Comparison of ENCODE assay signal across 12 cellular contexts in the genomic region with DNA sequence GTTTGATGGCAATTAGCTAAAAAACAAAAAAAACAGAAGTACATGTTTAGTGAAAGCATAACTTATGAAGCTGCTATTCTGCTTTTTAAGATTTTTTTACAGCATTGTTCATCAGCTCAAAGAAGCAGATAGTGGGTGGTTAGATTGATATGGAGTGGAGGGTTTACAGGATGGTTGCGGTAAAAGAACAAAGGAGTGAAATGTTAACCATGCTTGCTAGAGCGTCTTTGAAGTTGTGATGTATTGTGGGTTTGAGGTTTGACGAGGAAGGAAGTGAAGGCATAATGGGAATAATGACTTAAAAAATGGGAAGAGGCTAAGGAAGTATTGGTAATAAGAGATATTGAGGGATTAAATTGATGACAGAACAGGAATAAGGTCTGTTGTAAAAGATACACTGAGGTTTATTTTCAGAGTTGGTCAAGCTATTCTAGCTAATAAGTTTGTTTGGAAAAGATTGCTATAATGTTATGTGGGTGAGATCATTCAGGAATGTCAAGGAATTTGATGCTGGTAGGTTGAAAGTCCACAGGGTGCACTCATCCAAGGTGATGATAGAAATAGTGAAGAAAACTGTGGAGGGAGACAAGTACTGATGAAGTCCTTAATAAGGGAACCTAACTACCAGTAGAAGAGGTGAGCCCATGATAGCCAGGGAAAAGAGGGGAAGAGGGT. TPM values are rescaled to one million over a fixed set of nuclear protein-coding genes. Genes with fewer than 3 reads are reported as not detected.
DNase-seq lines count a peak whose midpoint lies in the region; FAIRE-seq and TF ChIP-seq lines count a peak whose summit lies in the region.
"Had no signal": no experiment of that assay in that cellular context is flagged by ENCODE, and none has a peak within 500 bp of the region (broad histone marks: within the 10 kb centered on the region; RNA-seq: fewer than 3 reads in every experiment).

No MANE protein-coding gene starts in this region.

- no peaks in the 10 kb centered on the region for H3K27me3 Mint-ChIP-seq in Calu3 (ENCODE audit: unreplicated experiment)

- no peak overlapping the region for H3K4me3 ChIP-seq in H1 (ENCODE audit: extremely low read depth in 1 of 4, insufficient read depth in 2 of 4, low read depth in 3 of 4, low read length in 4 of 4)
- no peak overlapping the region for H3K4me3 ChIP-seq in trophoblast cell (ENCODE audit: low read depth, low read length)
- no peak overlapping the region for H3K4me3 ChIP-seq in testis
- H3K4me3 ChIP-seq: thoracic aorta had no signal

- H3K27ac ChIP-seq in H1 (ENCODE audit: low read depth, low read length) (no peak overlapping the region), trophoblast cell (ENCODE audit: low read depth, low read length) (no peak overlapping the region), testis (no peak overlapping the region)
- H3K27ac ChIP-seq: thoracic aorta had no signal

- H3K14ac ChIP-seq in H1 (ENCODE audit: insufficient read length) (no peak overlapping the region), trophoblast cell (ENCODE audit: low read length) (no peak overlapping the region)

- H3K23ac ChIP-seq in H1 (ENCODE audit: insufficient read length) (no peak overlapping the region), trophoblast cell (ENCODE audit: low read length) (no peak overlapping the region)

- peaks cover 4 to 9% (median 4%) of the 10 kb centered on the region in 4 experiments; a peak in 5 of 7 replicates for H3K4me1 ChIP-seq in H1 (replicated peaks in 1 of 4; ENCODE audit: control insufficient read depth in 3 of 4, insufficient read depth in 4 of 4, low read length in 3 of 4)
- peaks cover 3 to 10% of the 10 kb centered on the region in 2 experiments for H3K4me1 ChIP-seq in trophoblast cell (ENCODE audit: control insufficient read depth in 1 of 2, insufficient read depth in 2 of 2, low read length in 2 of 2)
- H3K4me1 ChIP-seq in testis: no peaks in the 10 kb centered on the region

- H2AK5ac ChIP-seq in H1 (ENCODE audit: low read depth, low read length) (no peak overlapping the region), trophoblast cell (ENCODE audit: low read length) (no peak overlapping the region)

- H3K27ac Mint-ChIP-seq in Calu3 (ENCODE audit: unreplicated experiment): peak overlapping the region; percentile 40

- H4K91ac ChIP-seq in H1 (replicated peaks; ENCODE audit: insufficient read length, low read length): no peak overlapping the region
- no peak overlapping the region for H4K91ac ChIP-seq in trophoblast cell (ENCODE audit: low read depth, low read length)

- TF ChIP-seq POLR2A in H1 (IDR thresholded peaks at IDR 0.05; ENCODE audit: control extremely low read depth in 1 of 2, low read depth in 2 of 2, low read length in 2 of 2): no peak
- no peak for TF ChIP-seq POLR2A in testis (IDR thresholded peaks at IDR 0.05)

- H3K4me1 Mint-ChIP-seq in Calu3 (ENCODE audit: low read depth, unreplicated experiment): peaks cover 50% of the 10 kb centered on the region

- CTCF ChIA-PET in Calu3 (lab: Charles Lee): interaction anchor here (1.2 to 1.3 kb wide), 2 partner anchors 10 to 13 kb away, joined by 3 to 4 read pairs; no protein-coding TSS in a partner anchor
- CTCF ChIA-PET in H1 (lab: Charles Lee; ENCODE audit: partially characterized antibody): interaction anchor here (0.7 to 1.2 kb wide), 3 partner anchors 15 to 1389 kb away, joined by 3 read pairs; no protein-coding TSS in a partner anchor

- H3K79me1 ChIP-seq in H1 (ENCODE audit: low read depth, low read length) (peaks cover 5% of the 10 kb centered on the region; the same call in 1 of the 2 replicates), trophoblast cell (ENCODE audit: low read length) (peaks cover 5% of the 10 kb centered on the region)

- no peak overlapping the region for H2BK5ac ChIP-seq in H1 (ENCODE audit: low read depth, low read length)
- H2BK5ac ChIP-seq in trophoblast cell (ENCODE audit: low read depth, low read length, poor library complexity): no peak overlapping the region

- H3K9me3 ChIP-seq in H1 (ENCODE audit: insufficient read depth in 2 of 2, low read depth in 1 of 2, low read length in 1 of 2): no peaks in the 10 kb centered on the region
- H3K9me3 ChIP-seq in trophoblast cell (ENCODE audit: insufficient read depth, low read depth, low read length): no peaks in the 10 kb centered on the region
- no peaks in the 10 kb centered on the region for H3K9me3 ChIP-seq in testis
- H3K9me3 ChIP-seq: thoracic aorta had no signal

- H3K36me3 ChIP-seq in H1 (ENCODE audit: control insufficient read depth in 2 of 4, insufficient read depth in 4 of 4, low read length in 3 of 4): no peaks in the 10 kb centered on the region
- peaks cover 0 to 1% of the 10 kb centered on the region in 2 experiments for H3K36me3 ChIP-seq in trophoblast cell (ENCODE audit: control insufficient read depth in 1 of 2, insufficient read depth in 2 of 2, low read length in 2 of 2)
- H3K36me3 ChIP-seq in testis (ENCODE audit: low read depth, missing control alignments): no peaks in the 10 kb centered on the region
- H3K36me3 ChIP-seq: thoracic aorta had no signal

- H3K9ac ChIP-seq in H1 (replicated peaks in 1 of 4; ENCODE audit: extremely low read depth in 1 of 4, low read depth in 3 of 4, low read length in 3 of 4) (no peak overlapping the region), trophoblast cell (ENCODE audit: low read length) (no peak overlapping the region)

- H3K36me3 Mint-ChIP-seq in Calu3 (ENCODE audit: insufficient read depth, unreplicated experiment): no peaks in the 10 kb centered on the region

- H3K18ac ChIP-seq in H1 (ENCODE audit: extremely low read depth, low read length): no peak overlapping the region
- H3K18ac ChIP-seq in trophoblast cell (ENCODE audit: low read length): no peak overlapping the region

- no peak overlapping the region for H3K4me2 ChIP-seq in H1 (ENCODE audit: insufficient read depth in 1 of 2, low read depth in 2 of 2, low read length in 2 of 2)
- H3K4me2 ChIP-seq in trophoblast cell (ENCODE audit: low read length): no peak overlapping the region

- no peak for DNase-seq in Calu3
- peak; percentile 37 for DNase-seq in M059J (ENCODE audit: low read depth)
- DNase-seq in H1 (ENCODE audit: low read depth in 1 of 2, low spot score in 2 of 2): no peak
- DNase-seq in trophoblast cell: peak; percentile 52 to 82
- DNase-seq in activated CD4-positive, alpha-beta T cell treated with anti-CD3 and anti-CD28 coated beads for 4 hours: no peak
- no peak for DNase-seq in testis
- no peak for DNase-seq in OCI-M1 (lab: John Stamatoyannopoulos, UW)
- DNase-seq: NCI-H1694; occipital lobe; stimulated activated CD4-positive, alpha-beta T cell treated with anti-CD3 and anti-CD28 coated beads, Interleukin-4, amount 100 ng/mL, for 24 hours had no signal

- no peak overlapping the region for H3K4ac ChIP-seq in H1 (replicated peaks; ENCODE audit: insufficient read length, low read depth, low read length)
- H3K4ac ChIP-seq in trophoblast cell (ENCODE audit: low read depth, low read length): peak overlapping the region; percentile 83

- H4K8ac ChIP-seq in H1 (ENCODE audit: extremely low read depth, insufficient read depth, low read length) (no peak overlapping the region), trophoblast cell (ENCODE audit: low read depth, low read length) (no peak overlapping the region)

- no peak overlapping the region for H2BK15ac ChIP-seq in H1 (ENCODE audit: low read length)

- TF ChIP-seq RAD21 in H1 (IDR thresholded peaks at IDR 0.05 in 1 of 2, conservative IDR thresholded peaks at IDR 0.05 in 1 of 2; ENCODE audit: low read depth in 2 of 2, low read length in 2 of 2): no peak

- H2BK12ac ChIP-seq in H1 (ENCODE audit: low read depth, low read length): no peak overlapping the region
- no peak overlapping the region for H2BK12ac ChIP-seq in trophoblast cell (ENCODE audit: low read length)

- no TSS peak for BruUV-seq in Calu3 (replicated peaks; lab: Mats Ljungman, UMichigan)

- POLR2A ChIA-PET in H1 (lab: Charles Lee; ENCODE audit: partially characterized antibody): interaction anchor here (1.2 to 2.0 kb wide), 2 partner anchors 13 to 15 kb away, joined by 4 to 8 read pairs; a partner anchor contains a TSS

- H4K12ac ChIP-seq in trophoblast cell (ENCODE audit: low read depth, low read length): no peak overlapping the region

- H4K20me1 ChIP-seq in H1 (replicated peaks in 1 of 2; ENCODE audit: control insufficient read depth in 1 of 2, insufficient read depth in 2 of 2, low read length in 2 of 2): peaks cover 2 to 4% of the 10 kb centered on the region in 2 experiments

- intact Hi-C loops in Calu3 (cut with micrococcal nuclease; ENCODE audit: unreplicated experiment) (no loop called here), testis (cut with DNase I; ENCODE audit: low total_unique reads) (no loop called here)

- no peaks in the 10 kb centered on the region for H3K23me2 ChIP-seq in H1 (ENCODE audit: low read depth, low read length)

- H2AFZ ChIP-seq in H1 (ENCODE audit: low read length) (no peak overlapping the region), trophoblast cell (ENCODE audit: insufficient read depth, low read length, poor library complexity) (no peak overlapping the region)

- H4K5ac ChIP-seq in H1 (ENCODE audit: insufficient read length, low read depth, low read length): no peak overlapping the region

- H3K4me3 Mint-ChIP-seq in Calu3 (ENCODE audit: low read depth, unreplicated experiment): peak overlapping the region; percentile 12

- H3K56ac ChIP-seq in H1 (replicated peaks; ENCODE audit: insufficient read length, low read depth, low read length): no peak overlapping the region

- TF ChIP-seq EP300 in H1 (IDR thresholded peaks at IDR 0.05; ENCODE audit: borderline replicate concordance in 1 of 2, low read depth in 2 of 2, low read length in 2 of 2): no peak

- peaks cover 2% of the 10 kb centered on the region for H3K9me3 Mint-ChIP-seq in Calu3 (ENCODE audit: low read depth, unreplicated experiment)

- H3K79me2 ChIP-seq in H1 (ENCODE audit: control insufficient read depth in 1 of 2, insufficient read depth in 2 of 2, low read length in 2 of 2): peaks cover 0 to 94% of the 10 kb centered on the region in 2 experiments; a peak in 3 of 4 replicates
- peaks cover 20% of the 10 kb centered on the region for H3K79me2 ChIP-seq in trophoblast cell (ENCODE audit: control insufficient read depth, insufficient read depth, low read length, poor library complexity)

- H3K27me3 ChIP-seq in H1 (replicated peaks in 1 of 4; ENCODE audit: control insufficient read depth in 3 of 4, extremely low read depth in 1 of 4, insufficient read depth in 3 of 4, low read length in 3 of 4): no peaks in the 10 kb centered on the region
- no peaks in the 10 kb centered on the region for H3K27me3 ChIP-seq in trophoblast cell (ENCODE audit: insufficient read depth, low read length)
- no peaks in the 10 kb centered on the region for H3K27me3 ChIP-seq in testis

- 69 to 100% methylated on average over 1 to 3 of the region's 3 CpGs for WGBS in H1 (ENCODE audit: extremely low coverage in 1 of 2, insufficient coverage in 1 of 2, insufficient read length in 1 of 2, insufficient replicate concordance in 2 of 2, low coverage in 1 of 2, low lambda C conversion rate in 2 of 2, missing lambda C conversion rate in 1 of 2), 2 experiments
- WGBS in trophoblast cell (ENCODE audit: extremely low coverage, insufficient coverage, insufficient read length): 100% methylated on average over 2 of the region's 3 CpGs
- WGBS in testis, 2 donors: 78 to 85% methylated on average over 3 of the region's 3 CpGs

- no peak for FAIRE-seq in H1 (lab: Jason Lieb, UNC)
- FAIRE-seq: endometrium had no signal

- TF ChIP-seq CTCF in Calu3 (IDR thresholded peaks at IDR 0.05; ENCODE audit: unreplicated experiment) (no peak), H1 (IDR thresholded peaks at IDR 0.05; ENCODE audit: control extremely low read depth in 1 of 3, insufficient read depth in 1 of 3, low read depth in 1 of 3, low read length in 3 of 3) (no peak), testis (IDR thresholded peaks at IDR 0.05) (no peak)

- H2BK20ac ChIP-seq in H1 (ENCODE audit: low read length): no peak overlapping the region

- H2BK120ac ChIP-seq in H1 (replicated peaks; ENCODE audit: low read depth, low read length) (no peak overlapping the region), trophoblast cell (ENCODE audit: insufficient read depth, low read length, poor library complexity) (no peak overlapping the region)

RNA-seq across cellular contexts. Expression of a gene that starts 14.6 kb away (rescaled TPM):
- total RNA-seq in Calu3 (2022) (37.8 and 40.8 TPM in 2 replicates), testis (10 to 100 TPM; 10.6 to 14.2 TPM)
- total RNA-seq in M059J (2014; rRNA removed; shearing (Covaris generic)): 17.2 and 19.5 TPM in 2 replicates
- total RNA-seq in H1 (2021; fragmentation: NEBNext Ultra II Directional; extraction: Animal tissue kit (Norgen Biotek cat#: 25700)): 13.0 and 14.5 TPM in 2 replicates
- polyA plus RNA-seq in H1 (2011; rRNA removed) (1.9 and 2.2 TPM in 2 replicates), testis (ENCODE audit: insufficient read depth, low read depth, low replicate concordance) (9.1 TPM)
- polyA plus RNA-seq in H1 (2011; cell fraction: cytosol; rRNA removed): 2.8 TPM
- polyA plus RNA-seq in H1 (2011; cell fraction: nucleus; rRNA removed): 7.3 TPM
- polyA plus RNA-seq in H1 (2012, experiment 1 of 2): 4.1 to 9.1 TPM (median 5.4 TPM) in 4 replicates
- polyA plus RNA-seq in H1 (2012, experiment 2 of 2): 0.22 TPM
- 5.6 TPM for polyA plus RNA-seq in H1 (2013, experiment 1 of 2)
- 5.1 TPM for polyA plus RNA-seq in H1 (2013, experiment 2 of 2)
- 7.1 and 11.8 TPM in 2 replicates for polyA minus RNA-seq in H1 (2011; rRNA and poly(A)+ RNA removed)
- polyA minus RNA-seq in H1 (2011; cell fraction: cytosol; rRNA and poly(A)+ RNA removed): 4.8 TPM
- polyA minus RNA-seq in H1 (2011; cell fraction: nucleus; rRNA and poly(A)+ RNA removed): 27.9 TPM
- 21.4 and 22.5 TPM in 2 replicates for polyA plus RNA-seq in trophoblast cell (2013)

Comparison
In these comparisons a context has a peak if more than half of its experiments do, and no peak if none do; other contexts are left out.
1. DNase-seq: peak in M059J (single experiment) and trophoblast cell (2 of 2); none in Calu3 (single experiment), H1 (0 of 2), activated CD4-positive, alpha-beta T cell treated with anti-CD3 and anti-CD28 coated beads for 4 hours (0 of 2), testis (single experiment) and OCI-M1 (single experiment).